Comparison of ENCODE assay signal across 8 cellular contexts in genomic region chr20:5127204-5127858, GRCh38. TPM values are rescaled to one million over a fixed set of nuclear protein-coding genes. Genes with fewer than 3 reads are reported as not detected.
DNase-seq lines count a peak whose midpoint lies in the region; ATAC-seq and TF ChIP-seq lines count a peak whose summit lies in the region.

No MANE protein-coding gene starts in this region.

- TF ChIP-seq CTCF in parathyroid adenoma (IDR thresholded peaks at IDR 0.05) (no peak), upper lobe of right lung (IDR thresholded peaks at IDR 0.05) (no peak)

- peak overlapping the region; percentile 57 for H3K27ac ChIP-seq in SJCRH30
- peak overlapping the region; percentile 80 for H3K27ac ChIP-seq in parathyroid adenoma
- H3K27ac ChIP-seq in upper lobe of right lung: peak overlapping the region; percentile 97

- H3K79me2 ChIP-seq in parathyroid adenoma: peaks cover 25% of the 10 kb centered on the region

- H3K4me1 ChIP-seq in SJCRH30 (0 out of 2 replicates have a peak, but pooled peaks cover 4% of the 10 kb centered on the region), parathyroid adenoma (peaks cover 13% of the 10 kb centered on the region), upper lobe of right lung (peaks cover 25% of the 10 kb centered on the region)

- H3K27me3 ChIP-seq in SJCRH30 (no peaks in the 10 kb centered on the region), parathyroid adenoma (ENCODE audit: control insufficient read depth, insufficient read depth, low read length) (no peaks in the 10 kb centered on the region), upper lobe of right lung (no peaks in the 10 kb centered on the region)

- H3K4me3 ChIP-seq in SJCRH30: peak overlapping the region; percentile 68
- peak overlapping the region; percentile 84 for H3K4me3 ChIP-seq in parathyroid adenoma (ENCODE audit: low read depth, low read length)
- H3K4me3 ChIP-seq in upper lobe of right lung: peak overlapping the region; percentile 88

- peak overlapping the region; percentile 85 for H2AFZ ChIP-seq in parathyroid adenoma

- TF ChIP-seq EP300 in Ishikawa (IDR thresholded peaks at IDR 0.05; ENCODE audit: borderline replicate concordance): no peak

- H3K36me3 ChIP-seq in SJCRH30: no peaks in the 10 kb centered on the region
- no peaks in the 10 kb centered on the region for H3K36me3 ChIP-seq in parathyroid adenoma (ENCODE audit: control insufficient read depth, insufficient read depth, low read length)
- H3K36me3 ChIP-seq in upper lobe of right lung: peaks cover 6% of the 10 kb centered on the region

- intact Hi-C loops in Right ventricle myocardium inferior (cut with DNase I): loop anchor here (2.0 to 5.0 kb wide), 2 partner anchors 43 to 320 kb away; no protein-coding TSS in a partner anchor
- intact Hi-C loops in upper lobe of right lung (cut with DNase I): loop anchor here (5.0 kb wide), 1 partner anchor 70 kb away; no protein-coding TSS in a partner anchor

- TF ChIP-seq RAD21 in Ishikawa (IDR thresholded peaks at IDR 0.05; ENCODE audit: low read depth): no peak

- H3K9ac ChIP-seq in parathyroid adenoma: peak overlapping the region; percentile 87

- ATAC-seq in GM21619 (IDR thresholded peaks at IDR 0.05; ENCODE audit: unreplicated experiment) (peak; percentile 32), Right ventricle myocardium inferior (peak; percentile 3), upper lobe of right lung (peak; percentile 21)

- peak; percentile 37 for DNase-seq in DMS79 (lab: John Stamatoyannopoulos, UW)
- DNase-seq in SJCRH30: peak; percentile 74 to 76
- DNase-seq in activated naive CD4-positive, alpha-beta T cell treated with anti-CD3 and anti-CD28 coated beads, Interleukin-2, amount 50 U/mL, for 16 hours: peak; percentile 66
- DNase-seq in Right ventricle myocardium inferior (ENCODE audit: missing footprints): peak; percentile 78
- DNase-seq in upper lobe of right lung: peak; percentile 75

- H3K9me3 ChIP-seq in SJCRH30 (replicated peaks) (no peaks in the 10 kb centered on the region), parathyroid adenoma (ENCODE audit: control insufficient read depth, low read length) (no peaks in the 10 kb centered on the region), upper lobe of right lung (no peaks in the 10 kb centered on the region)

- H3K4me2 ChIP-seq in parathyroid adenoma (ENCODE audit: low read length): peak overlapping the region; percentile 73

TF ChIP-seq in Ishikawa, 13 proteins besides CTCF, POLR2A, EP300 and RAD21:
- no peak for TF ChIP-seq CREB1 (IDR thresholded peaks at IDR 0.05; ENCODE audit: low read depth)
- TF ChIP-seq USF1 (IDR thresholded peaks at IDR 0.05): no peak
- TF ChIP-seq ZBTB7A (IDR thresholded peaks at IDR 0.05; ENCODE audit: low read depth): peak; percentile 83; the same call in 1 of the 2 replicates
- TF ChIP-seq YY1 (IDR thresholded peaks at IDR 0.05; ENCODE audit: low read depth): peak; percentile 83
- no peak for TF ChIP-seq MAX (IDR thresholded peaks at IDR 0.05)
- TF ChIP-seq FOXM1 (IDR thresholded peaks at IDR 0.05; ENCODE audit: borderline replicate concordance, low read depth): no peak
- no peak for TF ChIP-seq NFIC (IDR thresholded peaks at IDR 0.05)

RNA-seq across cellular contexts. Expression of gene CDS2, which starts 0.5 kb away (rescaled TPM):
- 29.1 and 30.1 TPM in 2 replicates for total RNA-seq in SJCRH30 (2014; rRNA removed; shearing (Covaris generic))
- 57.2 TPM for total RNA-seq in Right ventricle myocardium inferior
- total RNA-seq in upper lobe of right lung: 65.0 TPM

RNA-seq across cellular contexts. Expression of gene PCNA, which starts 7.6 kb away (rescaled TPM):
- total RNA-seq in SJCRH30 (2014; rRNA removed; shearing (Covaris generic)): 431 and 450 TPM in 2 replicates
- total RNA-seq in Right ventricle myocardium inferior: 35.8 TPM
- total RNA-seq in upper lobe of right lung: 44.3 TPM

RNA-seq across cellular contexts. Expression of gene TMEM230, which starts 14.5 kb away (rescaled TPM):
- total RNA-seq in SJCRH30 (2014; rRNA removed; shearing (Covaris generic)): 162 and 165 TPM in 2 replicates
- total RNA-seq in Right ventricle myocardium inferior: 86.3 TPM
- 105 TPM for total RNA-seq in upper lobe of right lung

Comparison
In these comparisons a context has a peak if more than half of its experiments do, and no peak if none do; other contexts are left out.
1. Peak in every context shown above with its lines: DNase-seq, ATAC-seq, H3K4me3 ChIP-seq and H3K27ac ChIP-seq.